10 cellular contexts compared by ENCODE assay signal in the genomic region with DNA sequence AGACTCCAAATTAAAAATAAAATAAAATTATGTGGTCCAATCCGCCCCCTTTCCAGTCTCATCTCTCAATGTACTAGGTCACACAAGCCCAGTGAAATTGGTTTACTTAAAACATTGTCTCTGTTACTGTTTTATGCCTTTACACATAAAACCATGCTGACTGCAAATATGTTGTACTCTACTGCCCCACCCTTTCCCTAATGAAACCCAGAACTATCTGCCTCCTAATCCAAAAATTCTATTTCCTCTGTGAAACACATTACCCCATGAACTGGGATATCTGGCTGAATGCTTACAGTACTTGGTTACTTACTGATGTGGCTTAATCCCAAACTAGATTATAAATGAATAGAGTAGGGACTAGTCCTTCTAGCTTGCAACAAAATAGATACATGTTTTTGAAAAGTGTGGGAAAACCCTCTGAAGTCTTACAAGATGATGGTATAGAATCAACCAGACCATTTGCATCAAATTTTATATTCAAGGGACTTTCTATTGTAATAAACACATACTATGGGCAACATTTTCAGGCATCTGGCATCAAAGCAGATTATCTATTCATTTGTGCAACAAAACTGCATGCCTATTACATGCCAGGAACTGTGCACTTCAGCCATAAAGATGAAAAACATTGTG. TPM values are rescaled to one million over a fixed set of nuclear protein-coding genes. Genes with fewer than 3 reads are reported as not detected.
DNase-seq lines count a peak whose midpoint lies in the region; ATAC-seq and TF ChIP-seq lines count a peak whose summit lies in the region.
"Had no signal": no experiment of that assay in that cellular context is flagged by ENCODE, and none has a peak within 500 bp of the region (broad histone marks: within the 10 kb centered on the region; RNA-seq: fewer than 3 reads in every experiment).

No MANE protein-coding gene starts in this region.

- peaks cover 100% of the 10 kb centered on the region for H3K79me2 ChIP-seq in Loucy (ENCODE audit: insufficient read depth, low read length)

- TF ChIP-seq CTCF in Loucy (conservative IDR thresholded peaks at IDR 0.05; ENCODE audit: low read length) (no peak), left ventricle myocardium inferior (IDR thresholded peaks at IDR 0.05; ENCODE audit: borderline replicate concordance) (no peak)

- intact Hi-C loops in left ventricle myocardium inferior (cut with micrococcal nuclease) = no loop called here

- H3K36me3 ChIP-seq in Loucy (ENCODE audit: insufficient read depth, low read length) (0 out of 2 replicates have a peak, but pooled peaks cover 5% of the 10 kb centered on the region), left ventricle myocardium inferior (no peaks in the 10 kb centered on the region)

- no peaks in the 10 kb centered on the region for H3K9me2 ChIP-seq in Loucy (replicated peaks; ENCODE audit: low read depth, low read length)

- no peak overlapping the region for H2AFZ ChIP-seq in Loucy (ENCODE audit: low read length)

- H3K9me3 Mint-ChIP-seq in activated naive CD8-positive, alpha-beta T cell treated with anti-CD3 and anti-CD28 coated beads for 36 hours = no peaks in the 10 kb centered on the region
- no peaks in the 10 kb centered on the region for H3K9me3 Mint-ChIP-seq in stimulated activated memory B cell treated with anti-CD40 and anti-IgM and Interleukin-4, amounts not matched to agents 10 μg/mL and 1 μg/mL and 100 μg/mL, for 72 hours
- H3K9me3 Mint-ChIP-seq: stimulated activated naive B cell treated with anti-CD40 and anti-IgM and Interleukin-4, amounts not matched to agents 10 μg/mL and 1 μg/mL and 100 μg/mL, for 72 hours had no signal

- H3K4me1 Mint-ChIP-seq in activated naive CD8-positive, alpha-beta T cell treated with anti-CD3 and anti-CD28 coated beads for 36 hours = peaks cover 75% of the 10 kb centered on the region
- peaks cover 83% of the 10 kb centered on the region for H3K4me1 Mint-ChIP-seq in stimulated activated memory B cell treated with anti-CD40 and anti-IgM and Interleukin-4, amounts not matched to agents 10 μg/mL and 1 μg/mL and 100 μg/mL, for 72 hours

- TF ChIP-seq POLR2A in erythroblast (IDR thresholded peaks at IDR 0.05; ENCODE audit: low read length) = no peak

- H3K9me3 ChIP-seq in Loucy (ENCODE audit: insufficient read depth, low read depth, low read length) (no peaks in the 10 kb centered on the region), left ventricle myocardium inferior (replicated peaks) (no peaks in the 10 kb centered on the region)

- peak overlapping the region; percentile 70 for H3K27ac ChIP-seq in left ventricle myocardium inferior (replicated peaks)

- H3F3A ChIP-seq in Loucy (ENCODE audit: low read depth) = no peaks in the 10 kb centered on the region

- ATAC-seq in stimulated activated memory B cell treated with anti-CD40 and anti-IgM and Interleukin-4, amounts not matched to agents 10 μg/mL and 1 μg/mL and 100 μg/mL, for 72 hours = no peak
- no peak for ATAC-seq in GM19324 (IDR thresholded peaks at IDR 0.05; ENCODE audit: low FRiP score, unreplicated experiment)

- peak overlapping the region; percentile 68 for H3K4me2 ChIP-seq in Loucy (ENCODE audit: low read depth, low read length, poor library complexity, severe bottlenecking)

- H3K4me1 ChIP-seq in Loucy (ENCODE audit: insufficient read depth, low read length, poor library complexity, severe bottlenecking) (peaks cover 64% of the 10 kb centered on the region), left ventricle myocardium inferior (peaks cover 99% of the 10 kb centered on the region)

- H4K20me1 ChIP-seq in Loucy (ENCODE audit: insufficient read depth, low read length, poor library complexity, severe bottlenecking) = peaks cover 93% of the 10 kb centered on the region

- peaks cover 65% of the 10 kb centered on the region for H3K36me3 Mint-ChIP-seq in activated naive CD8-positive, alpha-beta T cell treated with anti-CD3 and anti-CD28 coated beads for 36 hours
- H3K36me3 Mint-ChIP-seq in stimulated activated memory B cell treated with anti-CD40 and anti-IgM and Interleukin-4, amounts not matched to agents 10 μg/mL and 1 μg/mL and 100 μg/mL, for 72 hours = peaks cover 49% of the 10 kb centered on the region

- peak overlapping the region; percentile 25 for H3K9ac ChIP-seq in Loucy (ENCODE audit: low read depth, low read length, poor library complexity, severe bottlenecking)

- no peak for DNase-seq in activated naive CD8-positive, alpha-beta T cell treated with anti-CD3 and anti-CD28 coated beads for 36 hours
- DNase-seq in left ventricle myocardium inferior (no peak), COR-L47 (lab: John Stamatoyannopoulos, UW) (no peak), DMS53 treated with DMSO at 0.1 percent for 48 hours (lab: John Stamatoyannopoulos, UW; ENCODE audit: unreplicated experiment) (no peak), erythroblast (lab: John Stamatoyannopoulos, UW) (no peak)
- DNase-seq: NCI-H1417; stimulated activated naive B cell treated with anti-CD40 and anti-IgM and Interleukin-4, amounts not matched to agents 10 μg/mL and 1 μg/mL and 100 μg/mL, for 72 hours had no signal

- no peaks in the 10 kb centered on the region for H3K27me3 Mint-ChIP-seq in activated naive CD8-positive, alpha-beta T cell treated with anti-CD3 and anti-CD28 coated beads for 36 hours
- H3K27me3 Mint-ChIP-seq in stimulated activated memory B cell treated with anti-CD40 and anti-IgM and Interleukin-4, amounts not matched to agents 10 μg/mL and 1 μg/mL and 100 μg/mL, for 72 hours = no peaks in the 10 kb centered on the region
- H3K27me3 Mint-ChIP-seq: stimulated activated naive B cell treated with anti-CD40 and anti-IgM and Interleukin-4, amounts not matched to agents 10 μg/mL and 1 μg/mL and 100 μg/mL, for 72 hours had no signal

- H3K4me3 Mint-ChIP-seq in activated naive CD8-positive, alpha-beta T cell treated with anti-CD3 and anti-CD28 coated beads for 36 hours = peak overlapping the region; percentile 43
- H3K4me3 Mint-ChIP-seq in stimulated activated memory B cell treated with anti-CD40 and anti-IgM and Interleukin-4, amounts not matched to agents 10 μg/mL and 1 μg/mL and 100 μg/mL, for 72 hours = peak overlapping the region; percentile 1

- peak overlapping the region; percentile 74 for H3K27ac Mint-ChIP-seq in activated naive CD8-positive, alpha-beta T cell treated with anti-CD3 and anti-CD28 coated beads for 36 hours
- H3K27ac Mint-ChIP-seq in stimulated activated memory B cell treated with anti-CD40 and anti-IgM and Interleukin-4, amounts not matched to agents 10 μg/mL and 1 μg/mL and 100 μg/mL, for 72 hours = peak overlapping the region; percentile 9

- H3K4me3 ChIP-seq in Loucy (ENCODE audit: low read length, poor library complexity, severe bottlenecking) = peak overlapping the region; percentile 22
- peak overlapping the region; percentile 32 for H3K4me3 ChIP-seq in left ventricle myocardium inferior

- no peaks in the 10 kb centered on the region for H3K27me3 ChIP-seq in Loucy (ENCODE audit: insufficient read depth, low read length, poor library complexity, severe bottlenecking)
- no peaks in the 10 kb centered on the region for H3K27me3 ChIP-seq in left ventricle myocardium inferior (ENCODE audit: low read depth)

RNA-seq across cellular contexts. Expression of a gene that starts 10.0 kb away (rescaled TPM):
- 10 to 100 TPM; 58.0 to 62.4 TPM for total RNA-seq in activated naive CD8-positive, alpha-beta T cell treated with anti-CD3 and anti-CD28 coated beads for 36 hours
- 40.2 TPM for total RNA-seq in left ventricle myocardium inferior
